20 cellular contexts compared by ENCODE assay signal in genomic region chr5:1047332-1047965, GRCh38. TPM values are rescaled to one million over a fixed set of nuclear protein-coding genes. Genes with fewer than 3 reads are reported as not detected.
"Had no signal": no experiment of that assay in that cellular context is flagged by ENCODE, and none has a peak within 500 bp of the region (broad histone marks: within the 10 kb centered on the region; RNA-seq: fewer than 3 reads in every experiment).

No MANE protein-coding gene starts in this region.

- H3K4me3 ChIP-seq: gastroesophageal sphincter, heart left ventricle, left ventricle myocardium inferior, psoas muscle, skin epidermis, transverse colon had no signal

- H3K9me3 ChIP-seq: gastroesophageal sphincter, heart left ventricle, left ventricle myocardium inferior, psoas muscle, transverse colon had no signal

- ATAC-seq: activated CD4-positive, CD25-positive, alpha-beta regulatory T cell treated with anti-CD3 and anti-CD28 coated beads, Interleukin-2, amount 50 U/mL, for 24 hours; esophagus mucosa; gastroesophageal sphincter; heart left ventricle; psoas muscle; right cardiac atrium; stimulated activated naive CD8-positive, alpha-beta T cell treated with anti-CD3 and anti-CD28 coated beads, Interleukin-15, Interleukin-2, amounts not matched to agents 100 U/mL and 50 U/mL, for 24 hours had no signal

- DNase-seq: activated CD8-positive, alpha-beta memory T cell treated with anti-CD3 and anti-CD28 coated beads for 24 hours; activated CD8-positive, alpha-beta memory T cell treated with anti-CD3 and anti-CD28 coated beads, Interleukin-2, amount 50 U/mL, for 48 hours; activated naive CD4-positive, alpha-beta T cell treated with anti-CD3 and anti-CD28 coated beads, Interleukin-2, amount 50 U/mL, for 16 hours; effector CD8-positive, alpha-beta T cell; immature natural killer cell; kidney glomerular epithelial cell; left ventricle myocardium inferior; mammary epithelial cell; midbrain; psoas muscle; right cardiac atrium; stimulated activated naive CD8-positive, alpha-beta T cell treated with anti-CD3 and anti-CD28 coated beads, Interleukin-15, Interleukin-2, amounts not matched to agents 100 U/mL and 50 U/mL, for 24 hours; substantia nigra; transverse colon had no signal

- H3K27ac ChIP-seq: gastroesophageal sphincter, heart left ventricle, left ventricle myocardium inferior, psoas muscle, skin epidermis, transverse colon had no signal

- H3K4me1 ChIP-seq: gastroesophageal sphincter, psoas muscle, transverse colon had no signal

- H3K36me3 ChIP-seq: transverse colon had no signal

- H3K27me3 ChIP-seq: gastroesophageal sphincter, heart left ventricle, transverse colon had no signal

RNA-seq across cellular contexts. Expression of gene NKD2, which starts 38.8 kb away (rescaled TPM):
- total RNA-seq: osteocyte had no signal
